2 cellular contexts compared by ENCODE assay signal in the genomic region with DNA sequence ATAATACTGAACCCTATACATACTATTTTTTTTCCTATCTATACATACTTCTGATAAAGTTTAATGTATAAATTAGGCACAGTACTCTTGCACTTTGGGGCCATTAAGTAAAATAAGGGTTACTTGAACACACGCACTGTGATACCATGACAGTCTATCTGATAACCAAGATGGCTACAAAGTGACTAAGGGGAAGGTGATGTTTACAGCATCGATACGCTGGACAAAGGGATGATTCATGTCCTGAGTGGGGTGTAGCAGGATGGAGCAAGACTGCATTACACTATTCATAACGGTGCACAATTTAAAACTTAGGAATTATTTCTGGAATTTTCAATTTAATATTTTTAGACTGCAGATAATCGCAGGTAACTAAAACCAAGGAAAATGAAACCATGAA.
A peak's percentile ranks its signal among the peaks of the same experiment; 100 is the strongest.
TF ChIP-seq lines count a peak whose summit lies in the region.

No MANE protein-coding gene starts in this region.

TF ChIP-seq in IMR-90, 13 proteins besides CTCF, POLR2A, EP300 and RAD21:
- TF ChIP-seq FOS (IDR thresholded peaks at IDR 0.05; ENCODE audit: low read depth, low read length) (peak; percentile 34; the same call in 1 of the 2 replicates), NFE2L2 (IDR thresholded peaks at IDR 0.05; ENCODE audit: low read depth, low read length) (peak; percentile 26; the same call in 1 of the 2 replicates), CEBPB (IDR thresholded peaks at IDR 0.05; ENCODE audit: low read depth, low read length) (peak; percentile 83), RFX5 (IDR thresholded peaks at IDR 0.05; ENCODE audit: low read depth, low read length) (no peak)

TF ChIP-seq in K562, 482 proteins besides CTCF, POLR2A, EP300 and RAD21:
- peak; percentile 81 for TF ChIP-seq FOSL1 (tag; conservative IDR thresholded peaks at IDR 0.05)
- peak; percentile 48 for TF ChIP-seq ATF3 (IDR thresholded peaks at IDR 0.05)
- TF ChIP-seq ATF3 (CRISPR knock-in tag; conservative IDR thresholded peaks at IDR 0.05), result no peak
- peak; percentile 47; the same call in 1 of the 2 replicates for TF ChIP-seq JUND (IDR thresholded peaks at IDR 0.05; ENCODE audit: borderline replicate concordance, low read depth, low read length)
- no peak for TF ChIP-seq JUND (tag; IDR thresholded peaks at IDR 0.05; ENCODE audit: borderline replicate concordance, low read depth, low read length)
- no peak for TF ChIP-seq PBX2 (CRISPR knock-in tag; IDR thresholded peaks at IDR 0.05; ENCODE audit: low read depth)
- TF ChIP-seq PBX2 (tag; conservative IDR thresholded peaks at IDR 0.05; ENCODE audit: low read depth), result 0 out of 2 replicates have a peak, but pooled peaks have one; percentile 18
- TF ChIP-seq JUN (IDR thresholded peaks at IDR 0.05; ENCODE audit: borderline replicate concordance, low read depth, low read length), result peak; percentile 54; the same call in 1 of the 2 replicates
- TF ChIP-seq JUN (CRISPR knock-in tag; IDR thresholded peaks at IDR 0.05; ENCODE audit: borderline replicate concordance), result no peak
- no peak for TF ChIP-seq ZNF431 (CRISPR knock-in tag; IDR thresholded peaks at IDR 0.05)
- no peak for TF ChIP-seq HDAC6 (IDR thresholded peaks at IDR 0.05; ENCODE audit: low read depth, low read length)
